In the genomic region with DNA sequence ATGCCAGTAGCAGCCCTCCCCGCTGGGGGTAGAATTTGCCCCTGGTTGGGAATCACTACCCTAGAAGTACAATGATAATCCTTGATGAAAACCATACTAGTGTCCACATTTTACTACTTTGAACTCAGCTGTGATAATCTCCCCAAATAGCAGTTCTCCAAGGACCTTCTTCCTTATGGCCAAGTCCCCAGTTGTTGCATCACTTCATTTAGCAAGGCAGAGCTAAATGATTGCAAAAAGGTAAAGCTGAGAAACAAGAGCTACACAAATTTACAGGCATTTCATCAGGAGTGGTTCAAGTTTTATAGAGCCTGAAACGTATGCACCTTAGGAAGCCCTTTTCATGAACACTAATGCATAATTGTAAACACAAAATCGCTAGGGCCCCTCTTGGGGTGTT, we compare ENCODE assay signal across 13 cellular contexts.
"Had no signal": no experiment of that assay in that cellular context is flagged by ENCODE, and none has a peak within 500 bp of the region (broad histone marks: within the 10 kb centered on the region; RNA-seq: fewer than 3 reads in every experiment).

No MANE protein-coding gene starts in this region.

- ATAC-seq: activated T-helper 17 cell treated with anti-CD3 and anti-CD28 coated beads, Interleukin-2, amount 50 U/mL, for 72 hours; effector memory CD8-positive, alpha-beta T cell; left ventricle myocardium superior; mucosa of descending colon; naive thymus-derived CD4-positive, alpha-beta T cell; stimulated activated effector memory CD8-positive, alpha-beta T cell treated with anti-CD3 and anti-CD28 coated beads, Interleukin-12 subunit alpha, Interleukin-12 subunit beta, amount 100 ng/mL, for 72 hours had no signal

- H3K27ac ChIP-seq: parathyroid adenoma had no signal

- H3K9me3 Mint-ChIP-seq: activated T-helper 17 cell treated with anti-CD3 and anti-CD28 coated beads, Interleukin-2, amount 50 U/mL, for 72 hours; effector memory CD8-positive, alpha-beta T cell; memory B cell; stimulated activated effector memory CD8-positive, alpha-beta T cell treated with anti-CD3 and anti-CD28 coated beads, Interleukin-12 subunit alpha, Interleukin-12 subunit beta, amount 100 ng/mL, for 72 hours had no signal

- DNase-seq: activated naive CD4-positive, alpha-beta T cell treated with Interleukin-2 at 50 U/mL for 16 hours; dermis blood vessel endothelial cell; effector memory CD8-positive, alpha-beta T cell; foreskin melanocyte; kidney glomerular epithelial cell; left ventricle myocardium superior; mucosa of descending colon; naive thymus-derived CD4-positive, alpha-beta T cell; trophoblast cell had no signal

- H2AFZ ChIP-seq: parathyroid adenoma had no signal

- H3K36me3 Mint-ChIP-seq: naive thymus-derived CD4-positive, alpha-beta T cell; stimulated activated effector memory CD8-positive, alpha-beta T cell treated with anti-CD3 and anti-CD28 coated beads, Interleukin-12 subunit alpha, Interleukin-12 subunit beta, amount 100 ng/mL, for 72 hours had no signal

- H3K27ac Mint-ChIP-seq: activated T-helper 17 cell treated with anti-CD3 and anti-CD28 coated beads, Interleukin-2, amount 50 U/mL, for 72 hours; effector memory CD8-positive, alpha-beta T cell; memory B cell; naive thymus-derived CD4-positive, alpha-beta T cell; stimulated activated effector memory CD8-positive, alpha-beta T cell treated with anti-CD3 and anti-CD28 coated beads, Interleukin-12 subunit alpha, Interleukin-12 subunit beta, amount 100 ng/mL, for 72 hours had no signal

- H3K9me3 ChIP-seq: mucosa of descending colon had no signal

- H3K27me3 Mint-ChIP-seq: memory B cell had no signal

- H3K79me2 ChIP-seq: parathyroid adenoma had no signal

- H3K4me3 Mint-ChIP-seq: activated T-helper 17 cell treated with anti-CD3 and anti-CD28 coated beads, Interleukin-2, amount 50 U/mL, for 72 hours; effector memory CD8-positive, alpha-beta T cell; memory B cell; naive thymus-derived CD4-positive, alpha-beta T cell; stimulated activated effector memory CD8-positive, alpha-beta T cell treated with anti-CD3 and anti-CD28 coated beads, Interleukin-12 subunit alpha, Interleukin-12 subunit beta, amount 100 ng/mL, for 72 hours had no signal

- H3K4me3 ChIP-seq: mucosa of descending colon had no signal

- H3K9ac ChIP-seq: parathyroid adenoma had no signal
